ENCODE assay signal across 19 cellular contexts in genomic region chr10:89171263-89171872, GRCh38. TPM values are rescaled to one million over a fixed set of nuclear protein-coding genes. Genes with fewer than 3 reads are reported as not detected.
DNase-seq lines count a peak whose midpoint lies in the region; ATAC-seq and TF ChIP-seq lines count a peak whose summit lies in the region.
"Had no signal": no experiment of that assay in that cellular context is flagged by ENCODE, and none has a peak within 500 bp of the region (broad histone marks: within the 10 kb centered on the region; RNA-seq: fewer than 3 reads in every experiment).

No MANE protein-coding gene starts in this region.

- in situ Hi-C loops in brain microvascular endothelial cell (cut with HindIII; ENCODE audit: low pct_ligation_motif_present, low sequenced_read_pairs) = no loop called here

- no peak for ATAC-seq in activated CD8-positive, alpha-beta T cell treated with anti-CD3 and anti-CD28 coated beads, Interleukin-2, amount 10 ng/mL, durations not matched to agents 7 days and 5 days
- ATAC-seq: GM12878, Right ventricle myocardium inferior had no signal

- H3K4me2 ChIP-seq in smooth muscle cell = no peak overlapping the region
- H3K4me2 ChIP-seq: BLaER1 treated with 17β-estradiol and CSF1 and Interleukin-3, amounts not matched to agents 10 nM and 100 nM had no signal

- TF ChIP-seq CTCF in fibroblast of pulmonary artery (IDR thresholded peaks at IDR 0.05; ENCODE audit: low read length, missing control alignments) = no peak
- TF ChIP-seq CTCF in smooth muscle cell (IDR thresholded peaks at IDR 0.05; ENCODE audit: borderline replicate concordance, insufficient read depth, poor library complexity, severe bottlenecking) = no peak
- no peak for TF ChIP-seq CTCF in brain microvascular endothelial cell (IDR thresholded peaks at IDR 0.05; ENCODE audit: low read depth, low read length, missing control alignments)

- DNase-seq in DMS53 (lab: John Stamatoyannopoulos, UW) = peak; percentile 36
- DNase-seq in DMS53 treated with DMSO at 0.1 percent for 48 hours (lab: John Stamatoyannopoulos, UW; ENCODE audit: unreplicated experiment) = no peak
- peak; percentile 36 for DNase-seq in amniotic stem cell (lab: John Stamatoyannopoulos, UW)
- DNase-seq in fibroblast of pulmonary artery (ENCODE audit: low read depth) = peak; percentile 23
- DNase-seq in smooth muscle cell (lab: John Stamatoyannopoulos, UW; ENCODE audit: unreplicated experiment) = no peak
- DNase-seq in NCI-H187 treated with DMSO at 0.1 percent for 48 hours (lab: John Stamatoyannopoulos, UW) = no peak
- DNase-seq in brain microvascular endothelial cell = no peak
- no peak for DNase-seq in activated CD8-positive, alpha-beta T cell treated with anti-CD3 and anti-CD28 coated beads, Interleukin-2, amount 10 ng/mL, durations not matched to agents 7 days and 5 days
- DNase-seq: 8988T, NCI-H1436 treated with DMSO at 0.1 percent for 48 hours, NCI-H2107, NCI-H510A, NCI-H82 had no signal

- H3K9me3 Mint-ChIP-seq in activated CD8-positive, alpha-beta T cell treated with anti-CD3 and anti-CD28 coated beads, Interleukin-2, amount 10 ng/mL, durations not matched to agents 7 days and 5 days (ENCODE audit: insufficient read depth) = no peaks in the 10 kb centered on the region
- H3K9me3 Mint-ChIP-seq: IgD-negative memory B cell had no signal

- H3K4me3 ChIP-seq in fibroblast of pulmonary artery (replicated peaks; ENCODE audit: low read depth, low read length) = no peak overlapping the region
- no peak overlapping the region for H3K4me3 ChIP-seq in smooth muscle cell
- H3K4me3 ChIP-seq in brain microvascular endothelial cell (ENCODE audit: low read depth, low read length) = no peak overlapping the region
- H3K4me3 ChIP-seq: BLaER1 treated with 17β-estradiol and CSF1 and Interleukin-3, amounts not matched to agents 10 nM and 100 nM; GM12878 had no signal

- peaks cover 2% of the 10 kb centered on the region for H3K27me3 ChIP-seq in smooth muscle cell (ENCODE audit: low read depth)
- H3K27me3 ChIP-seq in brain microvascular endothelial cell (replicated peaks) = no peaks in the 10 kb centered on the region
- H3K27me3 ChIP-seq: BLaER1 treated with 17β-estradiol and CSF1 and Interleukin-3, amounts not matched to agents 10 nM and 100 nM had no signal

- H3K4me3 Mint-ChIP-seq in activated CD8-positive, alpha-beta T cell treated with anti-CD3 and anti-CD28 coated beads, Interleukin-2, amount 10 ng/mL, durations not matched to agents 7 days and 5 days = no peak overlapping the region
- H3K4me3 Mint-ChIP-seq: IgD-negative memory B cell had no signal

- H2AFZ ChIP-seq in smooth muscle cell (ENCODE audit: low read depth) = peak overlapping the region; percentile 20

- H3K4me1 Mint-ChIP-seq in activated CD8-positive, alpha-beta T cell treated with anti-CD3 and anti-CD28 coated beads, Interleukin-2, amount 10 ng/mL, durations not matched to agents 7 days and 5 days (ENCODE audit: low read depth) = no peaks in the 10 kb centered on the region
- H3K4me1 Mint-ChIP-seq: IgD-negative memory B cell had no signal

- no peaks in the 10 kb centered on the region for H4K20me1 ChIP-seq in smooth muscle cell (ENCODE audit: low read depth)
- H4K20me1 ChIP-seq: BLaER1 treated with 17β-estradiol and CSF1 and Interleukin-3, amounts not matched to agents 10 nM and 100 nM had no signal

- H3K9me3 ChIP-seq in smooth muscle cell (replicated peaks; ENCODE audit: low read depth) = no peaks in the 10 kb centered on the region
- H3K9me3 ChIP-seq: BLaER1 treated with 17β-estradiol and CSF1 and Interleukin-3, amounts not matched to agents 10 nM and 100 nM had no signal

- CTCF ChIA-PET in activated CD8-positive, alpha-beta T cell treated with anti-CD3 and anti-CD28 coated beads, Interleukin-2, amount 10 ng/mL, durations not matched to agents 7 days and 5 days (lab: Charles Lee) = no interaction called here

- 81% methylated on average over 2 of the region's 2 CpGs for WGBS in smooth muscle cell (ENCODE audit: low lambda C conversion rate)

- no peaks in the 10 kb centered on the region for H3K79me2 ChIP-seq in smooth muscle cell (ENCODE audit: low read depth)

- no peak overlapping the region for H3K27ac Mint-ChIP-seq in activated CD8-positive, alpha-beta T cell treated with anti-CD3 and anti-CD28 coated beads, Interleukin-2, amount 10 ng/mL, durations not matched to agents 7 days and 5 days
- H3K27ac Mint-ChIP-seq: IgD-negative memory B cell had no signal

- H3K36me3 ChIP-seq in smooth muscle cell (ENCODE audit: low read depth) = no peaks in the 10 kb centered on the region
- H3K36me3 ChIP-seq in brain microvascular endothelial cell (replicated peaks) = no peaks in the 10 kb centered on the region
- H3K36me3 ChIP-seq: BLaER1 treated with 17β-estradiol and CSF1 and Interleukin-3, amounts not matched to agents 10 nM and 100 nM had no signal

- H3K36me3 Mint-ChIP-seq in activated CD8-positive, alpha-beta T cell treated with anti-CD3 and anti-CD28 coated beads, Interleukin-2, amount 10 ng/mL, durations not matched to agents 7 days and 5 days (ENCODE audit: low read depth) = no peaks in the 10 kb centered on the region
- H3K36me3 Mint-ChIP-seq: IgD-negative memory B cell had no signal

- H3F3A ChIP-seq in smooth muscle cell (ENCODE audit: low read depth) = no peaks in the 10 kb centered on the region

- peak overlapping the region; percentile 44 for H3K27ac ChIP-seq in smooth muscle cell (ENCODE audit: low read depth)
- no peak overlapping the region for H3K27ac ChIP-seq in brain microvascular endothelial cell
- H3K27ac ChIP-seq: BLaER1 treated with 17β-estradiol and CSF1 and Interleukin-3, amounts not matched to agents 10 nM and 100 nM had no signal

- H3K9ac ChIP-seq in smooth muscle cell (ENCODE audit: low read depth) = no peak overlapping the region
- H3K9ac ChIP-seq: BLaER1 treated with 17β-estradiol and CSF1 and Interleukin-3, amounts not matched to agents 10 nM and 100 nM had no signal

- H3K4me1 ChIP-seq in smooth muscle cell (ENCODE audit: low read depth) = peaks cover 20% of the 10 kb centered on the region

- peaks cover 32% of the 10 kb centered on the region for H3K27me3 Mint-ChIP-seq in activated CD8-positive, alpha-beta T cell treated with anti-CD3 and anti-CD28 coated beads, Interleukin-2, amount 10 ng/mL, durations not matched to agents 7 days and 5 days (ENCODE audit: low read depth)

- POLR2A ChIA-PET in activated CD8-positive, alpha-beta T cell treated with anti-CD3 and anti-CD28 coated beads, Interleukin-2, amount 10 ng/mL, durations not matched to agents 7 days and 5 days (lab: Charles Lee) = no interaction called here

RNA-seq across cellular contexts. Expression of gene CH25H, which starts 35.7 kb away (rescaled TPM):
- total RNA-seq in smooth muscle cell = not detected in 2 replicates
- polyA plus RNA-seq in smooth muscle cell = 0.38 TPM in 1 of 2 replicates, not detected in the other
- total RNA-seq in activated CD8-positive, alpha-beta T cell treated with anti-CD3 and anti-CD28 coated beads, Interleukin-2, amount 10 ng/mL, durations not matched to agents 7 days and 5 days = not detected
- total RNA-seq: G401, GM12878, HT-29 had no signal
- polyA plus RNA-seq: GM12878, IgD-negative memory B cell had no signal

Comparison
In these comparisons a context has a peak if more than half of its experiments do, and no peak if none do; other contexts are left out.
1. DNase-seq: peak in DMS53 (single experiment), amniotic stem cell (single experiment) and fibroblast of pulmonary artery (single experiment); none in DMS53 treated with DMSO at 0.1 percent for 48 hours (single experiment), smooth muscle cell (single experiment), NCI-H187 treated with DMSO at 0.1 percent for 48 hours (single experiment), brain microvascular endothelial cell (single experiment) and activated CD8-positive, alpha-beta T cell treated with anti-CD3 and anti-CD28 coated beads, Interleukin-2, amount 10 ng/mL, durations not matched to agents 7 days and 5 days (single experiment).